ENCODE assay signal across 1 cellular context in the genomic region with DNA sequence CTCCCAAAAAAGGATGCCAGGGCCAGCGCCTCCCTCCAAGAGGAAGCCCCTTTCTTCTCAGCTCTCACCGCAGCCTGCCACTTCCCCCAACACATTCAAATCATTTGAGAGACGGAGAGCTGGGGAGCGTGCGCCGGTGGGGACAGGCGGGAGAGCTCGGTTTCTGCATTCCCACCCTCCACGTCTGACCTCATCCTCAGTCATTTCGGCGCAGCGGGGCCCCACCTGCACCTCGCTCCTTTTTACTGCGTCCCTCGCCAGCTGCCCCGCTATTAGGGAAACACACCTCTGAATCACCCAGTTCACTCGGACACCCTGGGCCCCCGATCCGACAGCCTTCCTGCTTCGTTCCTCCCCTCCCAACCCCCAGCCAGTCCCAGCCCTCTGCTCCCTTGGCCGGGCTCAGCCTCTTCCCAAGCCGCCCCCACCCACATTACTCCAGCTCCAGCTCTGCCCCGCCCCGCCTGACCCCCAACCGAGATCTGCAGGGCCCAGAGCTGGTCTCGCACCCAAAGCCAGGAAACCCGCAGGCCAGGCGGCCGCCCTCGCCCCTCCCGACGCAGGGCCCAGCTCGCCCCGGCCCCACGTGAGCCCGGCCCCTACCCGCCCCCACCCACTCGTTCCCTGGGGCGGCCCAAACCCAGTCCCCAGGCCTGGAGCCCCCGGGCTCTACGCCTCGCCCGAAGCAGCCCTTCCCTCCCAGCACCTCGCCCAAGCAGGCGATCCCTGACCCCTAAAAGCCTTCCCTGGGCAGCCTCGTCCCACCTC.
TF ChIP-seq lines count a peak whose summit lies in the region.

No MANE protein-coding gene starts in this region.

TF ChIP-seq in HepG2, 621 proteins besides CTCF, POLR2A, EP300 and RAD21 (continued from another document and continues in another):
- TF ChIP-seq, protein P1, sequence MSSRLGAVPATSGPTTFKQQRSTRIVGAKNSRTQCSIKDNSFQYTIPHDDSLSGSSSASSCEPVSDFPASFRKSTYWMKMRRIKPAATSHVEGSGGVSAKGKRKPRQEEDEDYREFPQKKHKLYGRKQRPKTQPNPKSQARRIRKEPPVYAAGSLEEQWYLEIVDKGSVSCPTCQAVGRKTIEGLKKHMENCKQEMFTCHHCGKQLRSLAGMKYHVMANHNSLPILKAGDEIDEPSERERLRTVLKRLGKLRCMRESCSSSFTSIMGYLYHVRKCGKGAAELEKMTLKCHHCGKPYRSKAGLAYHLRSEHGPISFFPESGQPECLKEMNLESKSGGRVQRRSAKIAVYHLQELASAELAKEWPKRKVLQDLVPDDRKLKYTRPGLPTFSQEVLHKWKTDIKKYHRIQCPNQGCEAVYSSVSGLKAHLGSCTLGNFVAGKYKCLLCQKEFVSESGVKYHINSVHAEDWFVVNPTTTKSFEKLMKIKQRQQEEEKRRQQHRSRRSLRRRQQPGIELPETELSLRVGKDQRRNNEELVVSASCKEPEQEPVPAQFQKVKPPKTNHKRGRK (CRISPR knock-in tag; IDR thresholded peaks at IDR 0.05) = no peak
- TF ChIP-seq TGIF2 (CRISPR knock-in tag; IDR thresholded peaks at IDR 0.05) = no peak
- TF ChIP-seq NCOA1 (CRISPR knock-in tag; IDR thresholded peaks at IDR 0.05) = 0 out of 2 replicates have a peak, but pooled peaks have one; percentile 9
- TF ChIP-seq ZNF292 (CRISPR knock-in tag; IDR thresholded peaks at IDR 0.05; ENCODE audit: borderline replicate concordance, low read depth) = no peak
- TF ChIP-seq KDM4B (CRISPR knock-in tag; IDR thresholded peaks at IDR 0.05) = no peak
- TF ChIP-seq DMAP1 (CRISPR knock-in tag; IDR thresholded peaks at IDR 0.05) = peak; percentile 10; the same call in 1 of the 2 replicates
- TF ChIP-seq, protein P2, sequence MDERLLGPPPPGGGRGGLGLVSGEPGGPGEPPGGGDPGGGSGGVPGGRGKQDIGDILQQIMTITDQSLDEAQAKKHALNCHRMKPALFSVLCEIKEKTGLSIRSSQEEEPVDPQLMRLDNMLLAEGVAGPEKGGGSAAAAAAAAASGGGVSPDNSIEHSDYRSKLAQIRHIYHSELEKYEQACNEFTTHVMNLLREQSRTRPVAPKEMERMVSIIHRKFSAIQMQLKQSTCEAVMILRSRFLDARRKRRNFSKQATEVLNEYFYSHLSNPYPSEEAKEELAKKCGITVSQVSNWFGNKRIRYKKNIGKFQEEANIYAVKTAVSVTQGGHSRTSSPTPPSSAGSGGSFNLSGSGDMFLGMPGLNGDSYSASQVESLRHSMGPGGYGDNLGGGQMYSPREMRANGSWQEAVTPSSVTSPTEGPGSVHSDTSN (CRISPR knock-in tag; IDR thresholded peaks at IDR 0.05) = no peak
- TF ChIP-seq ZNF780A (CRISPR knock-in tag; IDR thresholded peaks at IDR 0.05) = no peak
- TF ChIP-seq ZNF761 (CRISPR knock-in tag; conservative IDR thresholded peaks at IDR 0.05) = no peak; the same call in 1 of the 2 replicates
- TF ChIP-seq, protein P3, sequence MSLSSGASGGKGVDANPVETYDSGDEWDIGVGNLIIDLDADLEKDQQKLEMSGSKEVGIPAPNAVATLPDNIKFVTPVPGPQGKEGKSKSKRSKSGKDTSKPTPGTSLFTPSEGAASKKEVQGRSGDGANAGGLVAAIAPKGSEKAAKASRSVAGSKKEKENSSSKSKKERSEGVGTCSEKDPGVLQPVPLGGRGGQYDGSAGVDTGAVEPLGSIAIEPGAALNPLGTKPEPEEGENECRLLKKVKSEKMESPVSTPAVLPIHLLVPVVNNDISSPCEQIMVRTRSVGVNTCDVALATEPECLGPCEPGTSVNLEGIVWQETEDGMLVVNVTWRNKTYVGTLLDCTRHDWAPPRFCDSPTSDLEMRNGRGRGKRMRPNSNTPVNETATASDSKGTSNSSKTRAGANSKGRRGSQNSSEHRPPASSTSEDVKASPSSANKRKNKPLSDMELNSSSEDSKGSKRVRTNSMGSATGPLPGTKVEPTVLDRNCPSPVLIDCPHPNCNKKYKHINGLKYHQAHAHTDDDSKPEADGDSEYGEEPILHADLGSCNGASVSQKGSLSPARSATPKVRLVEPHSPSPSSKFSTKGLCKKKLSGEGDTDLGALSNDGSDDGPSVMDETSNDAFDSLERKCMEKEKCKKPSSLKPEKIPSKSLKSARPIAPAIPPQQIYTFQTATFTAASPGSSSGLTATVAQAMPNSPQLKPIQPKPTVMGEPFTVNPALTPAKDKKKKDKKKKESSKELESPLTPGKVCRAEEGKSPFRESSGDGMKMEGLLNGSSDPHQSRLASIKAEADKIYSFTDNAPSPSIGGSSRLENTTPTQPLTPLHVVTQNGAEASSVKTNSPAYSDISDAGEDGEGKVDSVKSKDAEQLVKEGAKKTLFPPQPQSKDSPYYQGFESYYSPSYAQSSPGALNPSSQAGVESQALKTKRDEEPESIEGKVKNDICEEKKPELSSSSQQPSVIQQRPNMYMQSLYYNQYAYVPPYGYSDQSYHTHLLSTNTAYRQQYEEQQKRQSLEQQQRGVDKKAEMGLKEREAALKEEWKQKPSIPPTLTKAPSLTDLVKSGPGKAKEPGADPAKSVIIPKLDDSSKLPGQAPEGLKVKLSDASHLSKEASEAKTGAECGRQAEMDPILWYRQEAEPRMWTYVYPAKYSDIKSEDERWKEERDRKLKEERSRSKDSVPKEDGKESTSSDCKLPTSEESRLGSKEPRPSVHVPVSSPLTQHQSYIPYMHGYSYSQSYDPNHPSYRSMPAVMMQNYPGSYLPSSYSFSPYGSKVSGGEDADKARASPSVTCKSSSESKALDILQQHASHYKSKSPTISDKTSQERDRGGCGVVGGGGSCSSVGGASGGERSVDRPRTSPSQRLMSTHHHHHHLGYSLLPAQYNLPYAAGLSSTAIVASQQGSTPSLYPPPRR (CRISPR knock-in tag; IDR thresholded peaks at IDR 0.05; ENCODE audit: borderline replicate concordance) = no peak
- TF ChIP-seq SRF (IDR thresholded peaks at IDR 0.05; ENCODE audit: low read depth, low read length) = no peak
- TF ChIP-seq ZNF282 (IDR thresholded peaks at IDR 0.05; ENCODE audit: partially characterized antibody) = no peak
- TF ChIP-seq, protein P4, sequence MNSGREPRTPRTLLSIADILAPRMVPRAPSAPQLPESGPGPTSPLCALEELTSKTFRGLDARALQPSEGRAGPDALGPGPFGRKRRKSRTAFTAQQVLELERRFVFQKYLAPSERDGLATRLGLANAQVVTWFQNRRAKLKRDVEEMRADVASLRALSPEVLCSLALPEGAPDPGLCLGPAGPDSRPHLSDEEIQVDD (CRISPR knock-in tag; IDR thresholded peaks at IDR 0.05; ENCODE audit: borderline replicate concordance) = no peak
- TF ChIP-seq SIN3B (IDR thresholded peaks at IDR 0.05; ENCODE audit: low read length) = no peak
- no peak for TF ChIP-seq NKX3-1 (CRISPR knock-in tag; IDR thresholded peaks at IDR 0.05)
- no peak for TF ChIP-seq SETDB1 (CRISPR knock-in tag; IDR thresholded peaks at IDR 0.05; ENCODE audit: borderline replicate concordance)
- TF ChIP-seq ZNF20 (CRISPR knock-in tag; IDR thresholded peaks at IDR 0.05) = no peak
- no peak for TF ChIP-seq AHR (CRISPR knock-in tag; IDR thresholded peaks at IDR 0.05)
- TF ChIP-seq, protein P5, sequence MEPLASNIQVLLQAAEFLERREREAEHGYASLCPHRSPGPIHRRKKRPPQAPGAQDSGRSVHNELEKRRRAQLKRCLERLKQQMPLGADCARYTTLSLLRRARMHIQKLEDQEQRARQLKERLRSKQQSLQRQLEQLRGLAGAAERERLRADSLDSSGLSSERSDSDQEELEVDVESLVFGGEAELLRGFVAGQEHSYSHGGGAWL (CRISPR knock-in tag; IDR thresholded peaks at IDR 0.05) = no peak
- TF ChIP-seq TARDBP (CRISPR knock-in tag; IDR thresholded peaks at IDR 0.05) = no peak
- TF ChIP-seq, protein P6, sequence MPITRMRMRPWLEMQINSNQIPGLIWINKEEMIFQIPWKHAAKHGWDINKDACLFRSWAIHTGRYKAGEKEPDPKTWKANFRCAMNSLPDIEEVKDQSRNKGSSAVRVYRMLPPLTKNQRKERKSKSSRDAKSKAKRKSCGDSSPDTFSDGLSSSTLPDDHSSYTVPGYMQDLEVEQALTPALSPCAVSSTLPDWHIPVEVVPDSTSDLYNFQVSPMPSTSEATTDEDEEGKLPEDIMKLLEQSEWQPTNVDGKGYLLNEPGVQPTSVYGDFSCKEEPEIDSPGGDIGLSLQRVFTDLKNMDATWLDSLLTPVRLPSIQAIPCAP (CRISPR knock-in tag; IDR thresholded peaks at IDR 0.05; ENCODE audit: low read depth) = no peak
- 0 out of 2 replicates have a peak, but pooled peaks have one; percentile 34 for TF ChIP-seq ZNF850 (CRISPR knock-in tag; conservative IDR thresholded peaks at IDR 0.05)
- TF ChIP-seq IKZF4 (CRISPR knock-in tag; IDR thresholded peaks at IDR 0.05; ENCODE audit: borderline replicate concordance, low read depth, not compliant biosample characterization) = peak; percentile 14
- TF ChIP-seq RAD51 (IDR thresholded peaks at IDR 0.05; ENCODE audit: borderline replicate concordance) = no peak
- TF ChIP-seq, protein P7, sequence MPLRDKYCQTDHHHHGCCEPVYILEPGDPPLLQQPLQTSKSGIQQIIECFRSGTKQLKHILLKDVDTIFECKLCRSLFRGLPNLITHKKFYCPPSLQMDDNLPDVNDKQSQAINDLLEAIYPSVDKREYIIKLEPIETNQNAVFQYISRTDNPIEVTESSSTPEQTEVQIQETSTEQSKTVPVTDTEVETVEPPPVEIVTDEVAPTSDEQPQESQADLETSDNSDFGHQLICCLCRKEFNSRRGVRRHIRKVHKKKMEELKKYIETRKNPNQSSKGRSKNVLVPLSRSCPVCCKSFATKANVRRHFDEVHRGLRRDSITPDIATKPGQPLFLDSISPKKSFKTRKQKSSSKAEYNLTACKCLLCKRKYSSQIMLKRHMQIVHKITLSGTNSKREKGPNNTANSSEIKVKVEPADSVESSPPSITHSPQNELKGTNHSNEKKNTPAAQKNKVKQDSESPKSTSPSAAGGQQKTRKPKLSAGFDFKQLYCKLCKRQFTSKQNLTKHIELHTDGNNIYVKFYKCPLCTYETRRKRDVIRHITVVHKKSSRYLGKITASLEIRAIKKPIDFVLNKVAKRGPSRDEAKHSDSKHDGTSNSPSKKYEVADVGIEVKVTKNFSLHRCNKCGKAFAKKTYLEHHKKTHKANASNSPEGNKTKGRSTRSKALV (CRISPR knock-in tag; IDR thresholded peaks at IDR 0.05) = no peak
- TF ChIP-seq ZNF326 (CRISPR knock-in tag; IDR thresholded peaks at IDR 0.05; ENCODE audit: borderline replicate concordance) = no peak
- no peak; the same call in 1 of the 2 replicates for TF ChIP-seq ZNF607 (CRISPR knock-in tag; IDR thresholded peaks at IDR 0.05; ENCODE audit: borderline replicate concordance)
- TF ChIP-seq, protein P8, sequence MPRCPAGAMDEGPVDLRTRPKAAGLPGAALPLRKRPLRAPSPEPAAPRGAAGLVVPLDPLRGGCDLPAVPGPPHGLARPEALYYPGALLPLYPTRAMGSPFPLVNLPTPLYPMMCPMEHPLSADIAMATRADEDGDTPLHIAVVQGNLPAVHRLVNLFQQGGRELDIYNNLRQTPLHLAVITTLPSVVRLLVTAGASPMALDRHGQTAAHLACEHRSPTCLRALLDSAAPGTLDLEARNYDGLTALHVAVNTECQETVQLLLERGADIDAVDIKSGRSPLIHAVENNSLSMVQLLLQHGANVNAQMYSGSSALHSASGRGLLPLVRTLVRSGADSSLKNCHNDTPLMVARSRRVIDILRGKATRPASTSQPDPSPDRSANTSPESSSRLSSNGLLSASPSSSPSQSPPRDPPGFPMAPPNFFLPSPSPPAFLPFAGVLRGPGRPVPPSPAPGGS (CRISPR knock-in tag; IDR thresholded peaks at IDR 0.05) = no peak
- TF ChIP-seq MEF2D (CRISPR knock-in tag; IDR thresholded peaks at IDR 0.05) = no peak
- TF ChIP-seq NFKBIZ (CRISPR knock-in tag; IDR thresholded peaks at IDR 0.05) = no peak
- TF ChIP-seq, protein P9, sequence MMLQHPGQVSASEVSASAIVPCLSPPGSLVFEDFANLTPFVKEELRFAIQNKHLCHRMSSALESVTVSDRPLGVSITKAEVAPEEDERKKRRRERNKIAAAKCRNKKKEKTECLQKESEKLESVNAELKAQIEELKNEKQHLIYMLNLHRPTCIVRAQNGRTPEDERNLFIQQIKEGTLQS (CRISPR knock-in tag; IDR thresholded peaks at IDR 0.05) = no peak
- TF ChIP-seq ATM (IDR thresholded peaks at IDR 0.05; ENCODE audit: borderline replicate concordance) = no peak
- TF ChIP-seq, protein P10, sequence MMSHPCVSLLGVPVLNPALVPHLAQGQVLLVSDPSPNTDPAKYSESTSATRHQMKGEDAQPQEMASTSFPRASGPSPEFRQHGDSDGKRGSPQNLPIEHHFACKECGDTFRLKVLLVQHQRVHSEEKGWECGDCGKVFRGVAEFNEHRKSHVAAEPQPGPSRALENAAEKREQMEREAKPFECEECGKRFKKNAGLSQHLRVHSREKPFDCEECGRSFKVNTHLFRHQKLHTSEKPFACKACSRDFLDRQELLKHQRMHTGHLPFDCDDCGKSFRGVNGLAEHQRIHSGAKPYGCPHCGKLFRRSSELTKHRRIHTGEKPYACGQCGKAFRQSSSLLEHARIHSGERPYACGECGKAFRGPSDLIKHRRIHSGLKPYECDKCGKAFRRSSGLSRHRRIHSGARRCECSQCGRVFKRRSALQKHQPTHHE (CRISPR knock-in tag; IDR thresholded peaks at IDR 0.05; ENCODE audit: borderline replicate concordance) = no peak
- TF ChIP-seq, protein P11, sequence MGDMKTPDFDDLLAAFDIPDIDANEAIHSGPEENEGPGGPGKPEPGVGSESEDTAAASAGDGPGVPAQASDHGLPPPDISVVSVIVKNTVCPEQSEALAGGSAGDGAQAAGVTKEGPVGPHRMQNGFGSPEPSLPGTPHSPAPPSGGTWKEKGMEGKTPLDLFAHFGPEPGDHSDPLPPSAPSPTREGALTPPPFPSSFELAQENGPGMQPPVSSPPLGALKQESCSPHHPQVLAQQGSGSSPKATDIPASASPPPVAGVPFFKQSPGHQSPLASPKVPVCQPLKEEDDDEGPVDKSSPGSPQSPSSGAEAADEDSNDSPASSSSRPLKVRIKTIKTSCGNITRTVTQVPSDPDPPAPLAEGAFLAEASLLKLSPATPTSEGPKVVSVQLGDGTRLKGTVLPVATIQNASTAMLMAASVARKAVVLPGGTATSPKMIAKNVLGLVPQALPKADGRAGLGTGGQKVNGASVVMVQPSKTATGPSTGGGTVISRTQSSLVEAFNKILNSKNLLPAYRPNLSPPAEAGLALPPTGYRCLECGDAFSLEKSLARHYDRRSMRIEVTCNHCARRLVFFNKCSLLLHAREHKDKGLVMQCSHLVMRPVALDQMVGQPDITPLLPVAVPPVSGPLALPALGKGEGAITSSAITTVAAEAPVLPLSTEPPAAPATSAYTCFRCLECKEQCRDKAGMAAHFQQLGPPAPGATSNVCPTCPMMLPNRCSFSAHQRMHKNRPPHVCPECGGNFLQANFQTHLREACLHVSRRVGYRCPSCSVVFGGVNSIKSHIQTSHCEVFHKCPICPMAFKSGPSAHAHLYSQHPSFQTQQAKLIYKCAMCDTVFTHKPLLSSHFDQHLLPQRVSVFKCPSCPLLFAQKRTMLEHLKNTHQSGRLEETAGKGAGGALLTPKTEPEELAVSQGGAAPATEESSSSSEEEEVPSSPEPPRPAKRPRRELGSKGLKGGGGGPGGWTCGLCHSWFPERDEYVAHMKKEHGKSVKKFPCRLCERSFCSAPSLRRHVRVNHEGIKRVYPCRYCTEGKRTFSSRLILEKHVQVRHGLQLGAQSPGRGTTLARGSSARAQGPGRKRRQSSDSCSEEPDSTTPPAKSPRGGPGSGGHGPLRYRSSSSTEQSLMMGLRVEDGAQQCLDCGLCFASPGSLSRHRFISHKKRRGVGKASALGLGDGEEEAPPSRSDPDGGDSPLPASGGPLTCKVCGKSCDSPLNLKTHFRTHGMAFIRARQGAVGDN (CRISPR knock-in tag; IDR thresholded peaks at IDR 0.05) = peak; percentile 23; the same call in 1 of the 2 replicates
- no peak for TF ChIP-seq THYN1 (CRISPR knock-in tag; IDR thresholded peaks at IDR 0.05; ENCODE audit: borderline replicate concordance, low read depth)
- TF ChIP-seq RNF2 (conservative IDR thresholded peaks at IDR 0.05; ENCODE audit: low read depth) = no peak
- TF ChIP-seq GABPA (IDR thresholded peaks at IDR 0.05; ENCODE audit: low read depth, low read length) = no peak
- no peak for TF ChIP-seq GABPA (CRISPR knock-in tag; IDR thresholded peaks at IDR 0.05; ENCODE audit: low read depth)
- TF ChIP-seq SIN3A (IDR thresholded peaks at IDR 0.05; ENCODE audit: borderline replicate concordance, low read depth, low read length) = peak; percentile 73; the same call in 1 of the 2 replicates
- TF ChIP-seq ZNF766 (CRISPR knock-in tag; IDR thresholded peaks at IDR 0.05; ENCODE audit: borderline replicate concordance) = no peak
